ENCODE assay signal across 22 cellular contexts in genomic region chr1:112322983-112323678, GRCh38.
DNase-seq lines count a peak whose midpoint lies in the region; ATAC-seq, FAIRE-seq and TF ChIP-seq lines count a peak whose summit lies in the region.
"Had no signal": no experiment of that assay in that cellular context is flagged by ENCODE, and none has a peak within 500 bp of the region (broad histone marks: within the 10 kb centered on the region; RNA-seq: fewer than 3 reads in every experiment).

No MANE protein-coding gene starts in this region.

- H3K79me1 ChIP-seq in neuronal stem cell (ENCODE audit: low read depth, low read length) = no peaks in the 10 kb centered on the region

- no peaks in the 10 kb centered on the region for H3F3A ChIP-seq in SK-N-SH (replicated peaks; ENCODE audit: insufficient read depth)

- no peak overlapping the region for H4K91ac ChIP-seq in neuronal stem cell (ENCODE audit: low read depth, low read length, poor library complexity)

- H3K18ac ChIP-seq in neuronal stem cell (ENCODE audit: low read length) = peak overlapping the region; percentile 16

- no peak overlapping the region for H3K14ac ChIP-seq in neuronal stem cell (ENCODE audit: low read length)

- H3K4me3 ChIP-seq in SK-N-SH (ENCODE audit: low read depth in 2 of 2, low read length in 1 of 2) = no peak overlapping the region
- no peak overlapping the region for H3K4me3 ChIP-seq in K562
- H3K4me3 ChIP-seq in neuronal stem cell (ENCODE audit: low read length in 2 of 2) = no peak overlapping the region
- H3K4me3 ChIP-seq: BLaER1, HAP-1 had no signal

- BruUV-seq in K562 (replicated peaks; lab: Mats Ljungman, UMichigan) = no TSS peak

- H2BK15ac ChIP-seq in neuronal stem cell (ENCODE audit: low read length) = no peak overlapping the region

- no peak for TF ChIP-seq CTCF in SK-N-SH (IDR thresholded peaks at IDR 0.05)
- no peak for TF ChIP-seq CTCF in K562 (IDR thresholded peaks at IDR 0.05 in 2 of 3, conservative IDR thresholded peaks at IDR 0.05 in 1 of 3; ENCODE audit: insufficient read depth in 2 of 3, low read depth in 1 of 3, low read length in 3 of 3)

- FAIRE-seq in K562 (lab: Jason Lieb, UNC) = no peak
- FAIRE-seq: D721Med had no signal

- H2BK5ac ChIP-seq in neuronal stem cell (ENCODE audit: low read length) = no peak overlapping the region

- no peak overlapping the region for H3K9ac ChIP-seq in SK-N-SH
- no peak overlapping the region for H3K9ac ChIP-seq in K562 (ENCODE audit: insufficient read depth in 1 of 2, low read depth in 2 of 2, low read length in 2 of 2)
- no peak overlapping the region for H3K9ac ChIP-seq in neuronal stem cell (ENCODE audit: low read depth, low read length, poor library complexity)
- H3K9ac ChIP-seq: BLaER1 had no signal

- no peak for TF ChIP-seq POLR2A in K562 (conservative IDR thresholded peaks at IDR 0.05)

- no peak overlapping the region for H2AFZ ChIP-seq in SK-N-SH (ENCODE audit: low read depth)
- H2AFZ ChIP-seq in K562 (ENCODE audit: low read depth, low read length) = no peak overlapping the region
- no peak overlapping the region for H2AFZ ChIP-seq in neuronal stem cell (ENCODE audit: low read length)

- H3K9me3 ChIP-seq in SK-N-SH (no peaks in the 10 kb centered on the region), K562 (replicated peaks; ENCODE audit: control insufficient read depth, insufficient read depth, low read depth, low read length) (no peaks in the 10 kb centered on the region), neuronal stem cell (replicated peaks in 1 of 2; ENCODE audit: control insufficient read depth in 2 of 2, insufficient read depth in 1 of 2, low read depth in 1 of 2, low read length in 2 of 2) (no peaks in the 10 kb centered on the region)
- H3K9me3 ChIP-seq: BLaER1, HAP-1 had no signal

- no peak overlapping the region for H2BK12ac ChIP-seq in neuronal stem cell (ENCODE audit: low read length)

- H2AK5ac ChIP-seq in neuronal stem cell (ENCODE audit: low read depth, low read length) = no peak overlapping the region

- H4K20me1 ChIP-seq in SK-N-SH (ENCODE audit: insufficient read depth) = no peaks in the 10 kb centered on the region
- no peaks in the 10 kb centered on the region for H4K20me1 ChIP-seq in K562 (replicated peaks; ENCODE audit: control insufficient read depth, insufficient read depth, low read length)
- H4K20me1 ChIP-seq: BLaER1 had no signal

- in situ Hi-C loops in K562 (cut with MboI) = no loop called here

- no peak for TF ChIP-seq RAD21 in SK-N-SH (IDR thresholded peaks at IDR 0.05; ENCODE audit: low read length)
- TF ChIP-seq RAD21 in K562 (CRISPR knock-in tag; conservative IDR thresholded peaks at IDR 0.05 in 1 of 2, IDR thresholded peaks at IDR 0.05 in 1 of 2) = no peak

- H3K36me3 ChIP-seq in SK-N-SH (replicated peaks in 1 of 2; ENCODE audit: control insufficient read depth in 1 of 2, insufficient read depth in 2 of 2, low read length in 1 of 2) (no peaks in the 10 kb centered on the region), K562 (ENCODE audit: control insufficient read depth, insufficient read depth, low read length) (no peaks in the 10 kb centered on the region), neuronal stem cell (replicated peaks in 1 of 2; ENCODE audit: control insufficient read depth in 2 of 2, insufficient read depth in 2 of 2, low read length in 2 of 2) (no peaks in the 10 kb centered on the region)
- H3K36me3 ChIP-seq: BLaER1, HAP-1 had no signal

- H3K9me2 ChIP-seq in SK-N-SH = no peaks in the 10 kb centered on the region

- intact Hi-C loops in K562 (cut with micrococcal nuclease) = no loop called here

- H3K23ac ChIP-seq in neuronal stem cell (ENCODE audit: low read depth, low read length, poor library complexity) = no peak overlapping the region

- H3K4ac ChIP-seq in neuronal stem cell (ENCODE audit: low read length) = no peak overlapping the region

- 15% methylated on average over 4 of the region's 4 CpGs for WGBS in SK-N-SH (ENCODE audit: low lambda C conversion rate)
- 5% methylated on average over 4 of the region's 4 CpGs for WGBS in K562 (ENCODE audit: insufficient coverage, low coverage, missing lambda C conversion rate)
- no CpG with 5 or more reads among the region's 4 CpGs for whole genome bisulfite sequencing in neuronal stem cell (ENCODE audit: extremely low coverage in 2 of 2, insufficient read length in 2 of 2, insufficient replicate concordance in 1 of 2), 2 donors

- H3K27ac ChIP-seq in SK-N-SH (ENCODE audit: low read depth in 2 of 2, low read length in 1 of 2) = no peak overlapping the region
- no peak overlapping the region for H3K27ac ChIP-seq in K562 (ENCODE audit: extremely low read depth, low read depth, low read length)
- H3K27ac ChIP-seq in neuronal stem cell (replicated peaks; ENCODE audit: low read length) = no peak overlapping the region
- H3K27ac ChIP-seq: 22Rv1, BLaER1, RWPE1 had no signal

- ATAC-seq in K562 (0 out of 3 replicates have a peak, but pooled peaks have one; percentile 29), HG02678 (IDR thresholded peaks at IDR 0.05; ENCODE audit: unreplicated experiment) (no peak), GM19023 (IDR thresholded peaks at IDR 0.05; ENCODE audit: unreplicated experiment) (no peak)

- POLR2A ChIA-PET in SK-N-SH (lab: Yijun Ruan, JAX) = no interaction called here
- POLR2A ChIA-PET in K562 (lab: Yijun Ruan, JAX) = interaction anchor here (0.5 to 1.3 kb wide), 3 partner anchors 13 to 28 kb away, joined by 3 to 5 read pairs (median 3); no protein-coding TSS in a partner anchor

- no peaks in the 10 kb centered on the region for H3K9me1 ChIP-seq in K562 (ENCODE audit: control insufficient read depth, insufficient read depth, low read length)

- H3K79me2 ChIP-seq in SK-N-SH (ENCODE audit: insufficient read depth) (no peaks in the 10 kb centered on the region), K562 (ENCODE audit: control insufficient read depth, insufficient read depth, low read length) (no peaks in the 10 kb centered on the region)

- H3K27me3 ChIP-seq in SK-N-SH (ENCODE audit: insufficient read depth) = peaks cover 14% of the 10 kb centered on the region; the same call in 1 of the 2 replicates
- H3K27me3 ChIP-seq in K562 (ENCODE audit: control insufficient read depth in 2 of 2, insufficient read depth in 2 of 2, low read length in 2 of 2) = peaks cover 0 to 7% of the 10 kb centered on the region in 2 experiments; a peak in 2 of 5 replicates
- H3K27me3 ChIP-seq in neuronal stem cell (ENCODE audit: control insufficient read depth in 3 of 3, insufficient read depth in 3 of 3, low read depth in 1 of 3, low read length in 3 of 3) = peaks cover 0 to 40% (median 5%) of the 10 kb centered on the region in 3 experiments
- H3K27me3 ChIP-seq: BLaER1 had no signal

- H3K4me1 ChIP-seq in SK-N-SH (ENCODE audit: control insufficient read depth in 1 of 2, insufficient read depth in 2 of 2, low read depth in 1 of 2, low read length in 1 of 2) = peaks cover 0 to 3% of the 10 kb centered on the region in 2 experiments; a peak in 2 of 4 replicates
- H3K4me1 ChIP-seq in K562 (replicated peaks in 1 of 2; ENCODE audit: control insufficient read depth in 2 of 2, insufficient read depth in 2 of 2, low read length in 2 of 2) = peaks cover 0 to 21% of the 10 kb centered on the region in 2 experiments; a peak in 4 of 5 replicates
- H3K4me1 ChIP-seq in neuronal stem cell (ENCODE audit: control insufficient read depth in 2 of 2, insufficient read depth in 1 of 2, low read depth in 1 of 2, low read length in 2 of 2) = peaks cover 0 to 3% of the 10 kb centered on the region in 2 donors
- H3K4me1 ChIP-seq: BLaER1, HAP-1 had no signal

- H4K8ac ChIP-seq in neuronal stem cell (ENCODE audit: low read depth, low read length) = no peak overlapping the region

- TF ChIP-seq EP300 in SK-N-SH (IDR thresholded peaks at IDR 0.05; ENCODE audit: borderline replicate concordance in 1 of 2, low read depth in 1 of 2, low read length in 1 of 2) = no peak
- TF ChIP-seq EP300 in K562 (IDR thresholded peaks at IDR 0.05; ENCODE audit: low read length) = 0 out of 2 replicates have a peak, but pooled peaks have one; percentile 2

- no peak overlapping the region for H2BK120ac ChIP-seq in neuronal stem cell (ENCODE audit: low read depth, low read length)

- DNase-seq in NCI-H1694 (lab: John Stamatoyannopoulos, UW) (peak; percentile 18), NCI-H1694 treated with DMSO at 0.1 percent for 48 hours (lab: John Stamatoyannopoulos, UW) (no peak), SK-N-SH (peak; percentile 55), K562 (ENCODE audit: extremely low read depth in 1 of 4, low spot score in 3 of 4) (peak in 1 of 4 experiments; percentile 5), neuronal stem cell (ENCODE audit: low spot score) (no peak), A172 (ENCODE audit: low spot score) (no peak)
- DNase-seq: CD4-positive, CD25-positive, alpha-beta regulatory T cell; GOT3; HFFc6; KG1; MM.1S; NCI-H2081; NCI-H2227 treated with DMSO at 0.1 percent for 48 hours; NCI-H526 treated with DMSO at 0.1 percent for 48 hours; SIG-M5 had no signal

- H3K4me2 ChIP-seq in SK-N-SH = no peak overlapping the region
- H3K4me2 ChIP-seq in K562 (ENCODE audit: insufficient read depth, low read length) = no peak overlapping the region
- H3K4me2 ChIP-seq in neuronal stem cell (ENCODE audit: insufficient read depth, low read length, poor library complexity, severe bottlenecking) = no peak overlapping the region
- H3K4me2 ChIP-seq: BLaER1 had no signal

- CTCF ChIA-PET in SK-N-SH (lab: Yijun Ruan, JAX) (interaction anchor here (1.0 to 1.2 kb wide), 3 partner anchors 14 to 36 kb away, joined by 3 to 6 read pairs (median 6); no protein-coding TSS in a partner anchor), K562 (lab: Yijun Ruan, JAX; ENCODE audit: low intra/inter-chr PET ratio) (no interaction called here)

TF ChIP-seq in SK-N-SH, 30 proteins besides CTCF, POLR2A, EP300 and RAD21:
- TF ChIP-seq TCF12 (IDR thresholded peaks at IDR 0.05) (no peak), GATA2 (CRISPR knock-in tag; IDR thresholded peaks at IDR 0.05) (peak; percentile 74), CHD2 (IDR thresholded peaks at IDR 0.05; ENCODE audit: low read length, partially characterized antibody) (peak; percentile 44), TEAD4 (IDR thresholded peaks at IDR 0.05; ENCODE audit: borderline replicate concordance, insufficient read depth) (no peak), MXI1 (IDR thresholded peaks at IDR 0.05; ENCODE audit: low read depth, low read length) (0 out of 2 replicates have a peak, but pooled peaks have one; percentile 14), FOSL2 (IDR thresholded peaks at IDR 0.05; ENCODE audit: borderline replicate concordance, low read depth) (no peak)

TF ChIP-seq in K562, 482 proteins besides CTCF, POLR2A, EP300 and RAD21 (continues in another document):
- TF ChIP-seq ZNF384 (IDR thresholded peaks at IDR 0.05; ENCODE audit: low read depth, low read length) = 0 out of 2 replicates have a peak, but pooled peaks have one; percentile 39
- TF ChIP-seq ZNF583 (CRISPR knock-in tag; IDR thresholded peaks at IDR 0.05) = 0 out of 2 replicates have a peak, but pooled peaks have one; percentile 52
- TF ChIP-seq ZNF134 (CRISPR knock-in tag; conservative IDR thresholded peaks at IDR 0.05) = no peak
- TF ChIP-seq TAL1 (IDR thresholded peaks at IDR 0.05) = peak; percentile 55
- TF ChIP-seq RBBP5 (IDR thresholded peaks at IDR 0.05; ENCODE audit: borderline replicate concordance, insufficient read depth, low read length, poor library complexity, severe bottlenecking) = no peak
- TF ChIP-seq NR2C1 (IDR thresholded peaks at IDR 0.05) = no peak
- 0 out of 2 replicates have a peak, but pooled peaks have one; percentile 9 for TF ChIP-seq NR2C1 (tag; IDR thresholded peaks at IDR 0.05)
- peak; percentile 69; the same call in 1 of the 2 replicates for TF ChIP-seq ARID1B (IDR thresholded peaks at IDR 0.05)

Comparison
In these comparisons a context has a peak if more than half of its experiments do, and no peak if none do; other contexts are left out.
1. DNase-seq: peak in NCI-H1694 (single experiment) and SK-N-SH (single experiment); none in NCI-H1694 treated with DMSO at 0.1 percent for 48 hours (single experiment), neuronal stem cell (single experiment) and A172 (single experiment).